Comparison of ENCODE assay signal across 28 cellular contexts in genomic region chr11:83768476-83768875, GRCh38.
DNase-seq lines count a peak whose midpoint lies in the region; ATAC-seq and TF ChIP-seq lines count a peak whose summit lies in the region.
"Had no signal": no experiment of that assay in that cellular context is flagged by ENCODE, and none has a peak within 500 bp of the region (broad histone marks: within the 10 kb centered on the region; RNA-seq: fewer than 3 reads in every experiment).

No MANE protein-coding gene starts in this region.

- H2AFZ ChIP-seq in hepatocyte = no peak overlapping the region

- H3K4me2 ChIP-seq in hepatocyte = no peak overlapping the region
- H3K4me2 ChIP-seq: A549; BLaER1; BLaER1 treated with 17β-estradiol and CSF1 and Interleukin-3, amounts not matched to agents 10 nM and 100 nM had no signal

- no peak for TF ChIP-seq CTCF in hepatocyte (IDR thresholded peaks at IDR 0.05; ENCODE audit: poor library complexity)

- H3K27ac ChIP-seq in SK-N-MC (peak overlapping the region; percentile 93), hepatocyte (no peak overlapping the region)
- H3K27ac ChIP-seq: 22Rv1; A549; BLaER1; BLaER1 treated with 17β-estradiol and CSF1 and Interleukin-3, amounts not matched to agents 10 nM and 100 nM; C4-2B had no signal

- no peaks in the 10 kb centered on the region for H3K4me1 ChIP-seq in hepatocyte (ENCODE audit: insufficient read depth)
- H3K4me1 ChIP-seq: A549; BLaER1; BLaER1 treated with 17β-estradiol and CSF1 and Interleukin-3, amounts not matched to agents 10 nM and 100 nM; Caco-2 had no signal

- in situ Hi-C loops in ACHN (cut with HindIII; ENCODE audit: low pct_ligation_motif_present, low pct_unique_long_range_greater_than_20kb, low sequenced_read_pairs) = no loop called here

- H3K36me3 ChIP-seq in SK-N-MC (ENCODE audit: insufficient read depth, low read length) (no peaks in the 10 kb centered on the region), hepatocyte (replicated peaks; ENCODE audit: insufficient read depth, low read depth) (no peaks in the 10 kb centered on the region)
- H3K36me3 ChIP-seq: BE2C; BLaER1; BLaER1 treated with 17β-estradiol and CSF1 and Interleukin-3, amounts not matched to agents 10 nM and 100 nM had no signal

- H3K4me3 ChIP-seq in SK-N-MC = peak overlapping the region; percentile 50
- H3K4me3 ChIP-seq in hepatocyte = no peak overlapping the region
- H3K4me3 ChIP-seq: A549; BLaER1; BLaER1 treated with 17β-estradiol and CSF1 and Interleukin-3, amounts not matched to agents 10 nM and 100 nM had no signal

- H3K9me3 ChIP-seq in SK-N-MC (ENCODE audit: low read depth, low read length) (no peaks in the 10 kb centered on the region), hepatocyte (ENCODE audit: low read depth) (no peaks in the 10 kb centered on the region)
- H3K9me3 ChIP-seq: A549; BE2C; BLaER1; BLaER1 treated with 17β-estradiol and CSF1 and Interleukin-3, amounts not matched to agents 10 nM and 100 nM; Caco-2 had no signal

- H3K9me2 ChIP-seq in hepatocyte (replicated peaks; ENCODE audit: insufficient read depth) = no peaks in the 10 kb centered on the region

- H3K9ac ChIP-seq in SK-N-MC (ENCODE audit: insufficient read length) = peak overlapping the region; percentile 38
- H3K9ac ChIP-seq: BLaER1; BLaER1 treated with 17β-estradiol and CSF1 and Interleukin-3, amounts not matched to agents 10 nM and 100 nM had no signal

- H3K79me2 ChIP-seq in hepatocyte = no peaks in the 10 kb centered on the region

- H3K27me3 ChIP-seq in hepatocyte = no peaks in the 10 kb centered on the region
- H3K27me3 ChIP-seq: BE2C; BLaER1; BLaER1 treated with 17β-estradiol and CSF1 and Interleukin-3, amounts not matched to agents 10 nM and 100 nM had no signal

- whole genome bisulfite sequencing in hepatocyte (ENCODE audit: low lambda C conversion rate, missing lambda C conversion rate) = 60% methylated on average over 3 of the region's 3 CpGs

- peak; percentile 73 for DNase-seq in SK-N-MC (ENCODE audit: low read depth, low spot score)
- peak; percentile 4 for DNase-seq in hepatocyte (ENCODE audit: low spot score)
- DNase-seq in ACHN = no peak
- DNase-seq: 8988T; AML-193; BE2C; C1 segment of cervical spinal cord; Caco-2; Calu3; CD4-positive, alpha-beta memory T cell; CD4-positive, alpha-beta T cell; CD4-positive, CD25-positive, alpha-beta regulatory T cell; CD8-positive, alpha-beta memory T cell; CD8-positive, alpha-beta T cell; COR-L47; DMS 273 treated with DMSO at 0.1 percent for 48 hours; DMS153; DMS53; DMS79; DMS79 treated with DMSO at 0.1 percent for 48 hours; DND-41; EL had no signal

- ATAC-seq in GM18511 (IDR thresholded peaks at IDR 0.05; ENCODE audit: unreplicated experiment) = no peak
- ATAC-seq: A549; CD8-positive, alpha-beta T cell had no signal

- no peaks in the 10 kb centered on the region for H4K20me1 ChIP-seq in hepatocyte (ENCODE audit: insufficient read depth, poor library complexity, severe bottlenecking)
- H4K20me1 ChIP-seq: BLaER1; BLaER1 treated with 17β-estradiol and CSF1 and Interleukin-3, amounts not matched to agents 10 nM and 100 nM had no signal
